ENCODE assay signal across 9 cellular contexts in the genomic region with DNA sequence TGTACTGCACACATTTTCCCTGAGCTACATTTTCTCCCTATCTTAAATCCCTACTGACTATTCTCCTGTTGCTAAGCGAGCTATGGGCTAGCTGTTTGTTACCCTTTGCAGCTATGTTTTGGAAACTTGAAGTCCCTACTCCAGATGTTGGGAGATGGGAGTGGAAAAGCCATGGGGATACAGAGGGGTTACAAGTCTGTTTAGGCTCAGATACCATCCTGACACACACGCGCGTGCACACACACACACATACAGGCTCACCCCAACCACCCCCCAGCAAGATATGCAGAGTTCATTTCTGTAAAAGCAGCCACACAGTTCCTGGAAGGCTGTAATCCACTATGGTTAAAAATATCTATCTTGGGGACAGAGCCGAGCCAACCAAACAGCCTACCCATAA. TPM values are rescaled to one million over a fixed set of nuclear protein-coding genes. Genes with fewer than 3 reads are reported as not detected.
DNase-seq lines count a peak whose midpoint lies in the region; ATAC-seq, FAIRE-seq and TF ChIP-seq lines count a peak whose summit lies in the region.
"Had no signal": no experiment of that assay in that cellular context is flagged by ENCODE, and none has a peak within 500 bp of the region (broad histone marks: within the 10 kb centered on the region; RNA-seq: fewer than 3 reads in every experiment).

No MANE protein-coding gene starts in this region.

- H3K4me1 ChIP-seq in K562 (replicated peaks in 1 of 2; ENCODE audit: control insufficient read depth in 2 of 2, insufficient read depth in 2 of 2, low read length in 2 of 2) (0 out of 5 replicates have a peak, but pooled peaks cover 0 to 5% of the 10 kb centered on the region in 2 experiments), left ventricle myocardium inferior (peaks cover 42% of the 10 kb centered on the region), prostate gland (replicated peaks) (peaks cover 20% of the 10 kb centered on the region)

- no peak for TF ChIP-seq RAD21 in K562 (CRISPR knock-in tag; conservative IDR thresholded peaks at IDR 0.05 in 1 of 2, IDR thresholded peaks at IDR 0.05 in 1 of 2)

- no peaks in the 10 kb centered on the region for H4K20me1 ChIP-seq in K562 (replicated peaks; ENCODE audit: control insufficient read depth, insufficient read depth, low read length)

- no peaks in the 10 kb centered on the region for H3K79me2 ChIP-seq in K562 (ENCODE audit: control insufficient read depth, insufficient read depth, low read length)

- FAIRE-seq in K562 (lab: Jason Lieb, UNC) = peak; percentile 37

- peaks cover 18% of the 10 kb centered on the region for H3K36me3 ChIP-seq in K562 (ENCODE audit: control insufficient read depth, insufficient read depth, low read length)
- peaks cover 23% of the 10 kb centered on the region for H3K36me3 ChIP-seq in left ventricle myocardium inferior
- H3K36me3 ChIP-seq in prostate gland = no peaks in the 10 kb centered on the region

- 32% methylated on average over 5 of the region's 5 CpGs for WGBS in K562 (ENCODE audit: insufficient coverage, low coverage, missing lambda C conversion rate)
- WGBS in prostate gland = 40% methylated on average over 5 of the region's 5 CpGs

- TF ChIP-seq POLR2A in K562 (conservative IDR thresholded peaks at IDR 0.05) = no peak
- no peak for TF ChIP-seq POLR2A in prostate gland (IDR thresholded peaks at IDR 0.05)

- H2AFZ ChIP-seq in K562 (ENCODE audit: low read depth, low read length) = no peak overlapping the region

- no peaks in the 10 kb centered on the region for H3K27me3 ChIP-seq in K562 (ENCODE audit: control insufficient read depth in 2 of 2, insufficient read depth in 2 of 2, low read length in 2 of 2)
- no peaks in the 10 kb centered on the region for H3K27me3 ChIP-seq in left ventricle myocardium inferior (ENCODE audit: low read depth)
- no peaks in the 10 kb centered on the region for H3K27me3 ChIP-seq in prostate gland (replicated peaks; ENCODE audit: insufficient read depth)

- CTCF ChIA-PET in K562 (lab: Yijun Ruan, JAX; ENCODE audit: low intra/inter-chr PET ratio) = no interaction called here

- no TSS peak for BruUV-seq in K562 (replicated peaks; lab: Mats Ljungman, UMichigan)

- H3K4me3 ChIP-seq in AG10803 (ENCODE audit: low read length) = no peak overlapping the region
- no peak overlapping the region for H3K4me3 ChIP-seq in K562
- peak overlapping the region; percentile 46 for H3K4me3 ChIP-seq in left ventricle myocardium inferior
- no peak overlapping the region for H3K4me3 ChIP-seq in prostate gland

- intact Hi-C loops in K562 (cut with micrococcal nuclease) = no loop called here
- intact Hi-C loops in left ventricle myocardium inferior (cut with micrococcal nuclease) = no loop called here
- intact Hi-C loops in prostate gland (cut with DNase I) = no loop called here

- DNase-seq in AG10803 (ENCODE audit: low read depth) (peak; percentile 34), K562 (ENCODE audit: extremely low read depth in 1 of 4, low spot score in 3 of 4) (peak in 2 of 4 experiments; percentile 26 to 48), left ventricle myocardium inferior (no peak), prostate gland (ENCODE audit: low spot score) (no peak), COR-L47 (lab: John Stamatoyannopoulos, UW) (no peak), NCI-H1092 (lab: John Stamatoyannopoulos, UW) (no peak), H4 (ENCODE audit: low spot score) (no peak), GOT3 (lab: John Stamatoyannopoulos, UW) (no peak)
- DNase-seq: NCI-H510A had no signal

- no peak for TF ChIP-seq EP300 in K562 (IDR thresholded peaks at IDR 0.05; ENCODE audit: low read length)

- in situ Hi-C loops in K562 (cut with MboI) = no loop called here

- no peak overlapping the region for H3K9ac ChIP-seq in K562 (ENCODE audit: insufficient read depth in 1 of 2, low read depth in 2 of 2, low read length in 2 of 2)

- no peak overlapping the region for H3K27ac ChIP-seq in K562 (ENCODE audit: extremely low read depth, low read depth, low read length)
- H3K27ac ChIP-seq in left ventricle myocardium inferior (replicated peaks) = peak overlapping the region; percentile 91
- peak overlapping the region; percentile 88 to 89 for H3K27ac ChIP-seq in prostate gland

- TF ChIP-seq CTCF in AG10803 (conservative IDR thresholded peaks at IDR 0.05; ENCODE audit: low read length) = no peak
- TF ChIP-seq CTCF in K562 (IDR thresholded peaks at IDR 0.05 in 2 of 3, conservative IDR thresholded peaks at IDR 0.05 in 1 of 3; ENCODE audit: insufficient read depth in 2 of 3, low read depth in 1 of 3, low read length in 3 of 3) = no peak
- TF ChIP-seq CTCF in left ventricle myocardium inferior (IDR thresholded peaks at IDR 0.05; ENCODE audit: borderline replicate concordance) = no peak
- no peak for TF ChIP-seq CTCF in prostate gland (IDR thresholded peaks at IDR 0.05)

- no peaks in the 10 kb centered on the region for H3K9me1 ChIP-seq in K562 (ENCODE audit: control insufficient read depth, insufficient read depth, low read length)

- ATAC-seq in K562 = peak; percentile 33; the same call in 2 of the 3 replicates

- no peak overlapping the region for H3K4me2 ChIP-seq in K562 (ENCODE audit: insufficient read depth, low read length)

- POLR2A ChIA-PET in K562 (lab: Yijun Ruan, JAX) = interaction anchor here (0.6 to 2.0 kb wide), 4 partner anchors 8 to 339 kb away, joined by 3 to 6 read pairs (median 4); a partner anchor contains a TSS

- H3K9me3 ChIP-seq in K562 (replicated peaks; ENCODE audit: control insufficient read depth, insufficient read depth, low read depth, low read length) (no peaks in the 10 kb centered on the region), left ventricle myocardium inferior (replicated peaks) (no peaks in the 10 kb centered on the region), prostate gland (no peaks in the 10 kb centered on the region)

TF ChIP-seq in K562, 482 proteins besides CTCF, POLR2A, EP300 and RAD21:
- TF ChIP-seq RFX1 (IDR thresholded peaks at IDR 0.05) (peak; percentile 12; the same call in 1 of the 2 replicates), ZSCAN29 (IDR thresholded peaks at IDR 0.05) (no peak), ARID1B (IDR thresholded peaks at IDR 0.05) (0 out of 2 replicates have a peak, but pooled peaks have one; percentile 10), SMAD1 (IDR thresholded peaks at IDR 0.05; ENCODE audit: low read depth, low read length, partially characterized antibody) (no peak), CBFA2T3 (IDR thresholded peaks at IDR 0.05) (0 out of 2 replicates have a peak, but pooled peaks have one; percentile 19)

RNA-seq across cellular contexts. Expression of a gene that starts 15.8 kb away (rescaled TPM):
- 68.0 and 106 TPM in 2 replicates for total RNA-seq in K562 (2011; cell fraction: chromatin; rRNA removed; ENCODE audit: low replicate concordance)
- total RNA-seq in K562 (2011; cell fraction: nucleolus; rRNA removed) = 128 and 131 TPM in 2 replicates
- 147 and 211 TPM in 2 replicates for total RNA-seq in K562 (2011; cell fraction: nucleoplasm; rRNA removed)
- total RNA-seq in K562 (2014; rRNA removed) (314 and 449 TPM in 2 replicates), K562 (2014; rRNA removed; fragmentation: Illumina TruSeq; extraction: Trizol) (338 and 468 TPM in 2 replicates), K562 (2015; rRNA removed; fragmentation: Illumina TruSeq; extraction: Trizol) (543 and 551 TPM in 2 replicates), K562 (2021) (458 and 490 TPM in 2 replicates), left ventricle myocardium inferior (534 TPM), prostate gland (100 to 1,000 TPM; 419 to 728 TPM)
- polyA plus RNA-seq in K562 (2011; rRNA removed) (372 and 445 TPM in 2 replicates), K562 (2014; fragmentation: Illumina TruSeq; extraction: Trizol) (845 and 851 TPM in 2 replicates), K562 (2014; fragmentation: Nextera tagmentation; extraction: Ambion mirVana) (1,000 to 10,000 TPM; 1,200 to 1,208 TPM), K562 (2014; rRNA removed) (377 and 575 TPM in 2 replicates)
- 857 and 961 TPM in 2 replicates for polyA plus RNA-seq in K562 (2011; cell fraction: cytosol; rRNA removed)
- polyA plus RNA-seq in K562 (2011; cell fraction: nucleus; rRNA removed) = 343 and 358 TPM in 2 replicates
- polyA plus RNA-seq in K562 (2012) = 869 and 1,024 TPM in 2 replicates
- polyA minus RNA-seq in K562 (2011; rRNA and poly(A)+ RNA removed) = 585 and 751 TPM in 2 replicates
- polyA minus RNA-seq in K562 (2011; cell fraction: cytosol; rRNA and poly(A)+ RNA removed) = 326 and 340 TPM in 2 replicates
- 72.2 and 129 TPM in 2 replicates for polyA minus RNA-seq in K562 (2011; cell fraction: nucleus; rRNA and poly(A)+ RNA removed)
- 391 and 444 TPM in 2 replicates for total RNA-seq in H4 (2014; rRNA removed; shearing (Covaris generic))

RNA-seq across cellular contexts. Expression of a gene that starts 33.9 kb away (rescaled TPM):
- 37.6 and 52.5 TPM in 2 replicates for total RNA-seq in K562 (2011; cell fraction: chromatin; rRNA removed; ENCODE audit: low replicate concordance)
- total RNA-seq in K562 (2011; cell fraction: nucleolus; rRNA removed) = 22.0 and 24.5 TPM in 2 replicates
- 48.6 and 75.5 TPM in 2 replicates for total RNA-seq in K562 (2011; cell fraction: nucleoplasm; rRNA removed)
- total RNA-seq in K562 (2014; rRNA removed) (8.5 and 10.6 TPM in 2 replicates), K562 (2014; rRNA removed; fragmentation: Illumina TruSeq; extraction: Trizol) (16.7 and 17.8 TPM in 2 replicates), K562 (2015; rRNA removed; fragmentation: Illumina TruSeq; extraction: Trizol) (12.3 and 13.8 TPM in 2 replicates), K562 (2021) (20.7 and 23.8 TPM in 2 replicates), left ventricle myocardium inferior (29.8 TPM), prostate gland (10 to 100 TPM; 37.9 to 46.7 TPM)
- polyA plus RNA-seq in K562 (2011; rRNA removed) (20.9 and 23.0 TPM in 2 replicates), K562 (2014; fragmentation: Illumina TruSeq; extraction: Trizol) (20.8 and 22.0 TPM in 2 replicates), K562 (2014; fragmentation: Nextera tagmentation; extraction: Ambion mirVana) (10 to 100 TPM; 28.9 to 30.4 TPM), K562 (2014; rRNA removed) (18.4 and 23.5 TPM in 2 replicates)
- 13.1 and 21.3 TPM in 2 replicates for polyA plus RNA-seq in K562 (2011; cell fraction: cytosol; rRNA removed)
- 24.3 and 25.6 TPM in 2 replicates for polyA plus RNA-seq in K562 (2011; cell fraction: nucleus; rRNA removed)
- polyA plus RNA-seq in K562 (2012) = 11.9 and 18.6 TPM in 2 replicates
- polyA minus RNA-seq in K562 (2011; rRNA and poly(A)+ RNA removed) = 20.8 and 32.8 TPM in 2 replicates
- polyA minus RNA-seq in K562 (2011; cell fraction: cytosol; rRNA and poly(A)+ RNA removed) = 12.7 and 28.9 TPM in 2 replicates
- polyA minus RNA-seq in K562 (2011; cell fraction: nucleus; rRNA and poly(A)+ RNA removed) = 9.7 and 15.9 TPM in 2 replicates
- total RNA-seq in H4 (2014; rRNA removed; shearing (Covaris generic)) = 6.1 and 12.4 TPM in 2 replicates
